Comparison of ENCODE assay signal across 8 cellular contexts in genomic region chr16:78705694-78706093, GRCh38.
DNase-seq lines count a peak whose midpoint lies in the region; ATAC-seq, FAIRE-seq and TF ChIP-seq lines count a peak whose summit lies in the region.

No MANE protein-coding gene starts in this region.

- TF ChIP-seq CTCF in K562 (IDR thresholded peaks at IDR 0.05 in 2 of 3, conservative IDR thresholded peaks at IDR 0.05 in 1 of 3; ENCODE audit: insufficient read depth in 2 of 3, low read depth in 1 of 3, low read length in 3 of 3) (peak; percentile 44 to 70 (median 45); a peak in 5 of 6 replicates), nephron (IDR thresholded peaks at IDR 0.05; ENCODE audit: unreplicated experiment in 3 of 3) (peak; percentile 25 to 59 (median 30))

- no peak overlapping the region for H3K4me3 Mint-ChIP-seq in nephron

- 3% methylated on average over 2 of the region's 2 CpGs for WGBS in K562 (ENCODE audit: insufficient coverage, low coverage, missing lambda C conversion rate)

- no peaks in the 10 kb centered on the region for H3K9me3 ChIP-seq in K562 (replicated peaks; ENCODE audit: control insufficient read depth, insufficient read depth, low read depth, low read length)

- no TSS peak for BruUV-seq in K562 (replicated peaks; lab: Mats Ljungman, UMichigan)

- POLR2A ChIA-PET in K562 (lab: Yijun Ruan, JAX) = interaction anchor here (0.6 kb wide), 1 partner anchor 64 kb away, joined by 3 read pairs; no protein-coding TSS in a partner anchor

- no peaks in the 10 kb centered on the region for H3K9me1 ChIP-seq in K562 (ENCODE audit: control insufficient read depth, insufficient read depth, low read length)

- peak; percentile 87 for FAIRE-seq in K562 (lab: Jason Lieb, UNC)

- TF ChIP-seq POLR2A in K562 (conservative IDR thresholded peaks at IDR 0.05) = no peak

- H3K79me2 ChIP-seq in K562 (ENCODE audit: control insufficient read depth, insufficient read depth, low read length) = no peaks in the 10 kb centered on the region

- no peak overlapping the region for H3K27ac Mint-ChIP-seq in nephron

- peak; percentile 75 to 81 for TF ChIP-seq RAD21 in K562 (CRISPR knock-in tag; conservative IDR thresholded peaks at IDR 0.05 in 1 of 2, IDR thresholded peaks at IDR 0.05 in 1 of 2)

- intact Hi-C loops in K562 (cut with micrococcal nuclease) = loop anchor here (5.0 kb wide), 2 partner anchors 67 to 897 kb away; partner anchors contain the start of gene MAF

- H3K36me3 ChIP-seq in K562 (ENCODE audit: control insufficient read depth, insufficient read depth, low read length) = no peaks in the 10 kb centered on the region

- no peaks in the 10 kb centered on the region for H3K36me3 Mint-ChIP-seq in nephron (ENCODE audit: low read depth)

- H3K4me1 ChIP-seq in K562 (replicated peaks in 1 of 2; ENCODE audit: control insufficient read depth in 2 of 2, insufficient read depth in 2 of 2, low read length in 2 of 2) = no peaks in the 10 kb centered on the region

- H4K20me1 ChIP-seq in K562 (replicated peaks; ENCODE audit: control insufficient read depth, insufficient read depth, low read length) = no peaks in the 10 kb centered on the region; the same call in 1 of the 2 replicates

- H3K27ac ChIP-seq in K562 (ENCODE audit: extremely low read depth, low read depth, low read length) = no peak overlapping the region

- no peak overlapping the region for H3K4me3 ChIP-seq in K562

- CTCF ChIA-PET in K562 (lab: Yijun Ruan, JAX; ENCODE audit: low intra/inter-chr PET ratio) = interaction anchor here (0.6 to 0.7 kb wide), 5 partner anchors 65 to 1821 kb away, joined by 3 to 5 read pairs (median 4); no protein-coding TSS in a partner anchor

- H3K27me3 ChIP-seq in K562 (ENCODE audit: control insufficient read depth in 2 of 2, insufficient read depth in 2 of 2, low read length in 2 of 2) = peaks cover 2 to 11% of the 10 kb centered on the region in 2 experiments; a peak in 2 of 5 replicates

- H2AFZ ChIP-seq in K562 (ENCODE audit: low read depth, low read length) = no peak overlapping the region

- in situ Hi-C loops in K562 (cut with MboI) = no loop called here

- H3K9me3 Mint-ChIP-seq in nephron = peaks cover 5% of the 10 kb centered on the region

- ATAC-seq in K562 (no peak), GM21723 (IDR thresholded peaks at IDR 0.05; ENCODE audit: unreplicated experiment) (no peak), HG02870 (IDR thresholded peaks at IDR 0.05; ENCODE audit: unreplicated experiment) (no peak)

- H3K27me3 Mint-ChIP-seq in nephron (ENCODE audit: low read depth) = no peaks in the 10 kb centered on the region

- DNase-seq in NCI-H187 treated with DMSO at 0.1 percent for 48 hours (lab: John Stamatoyannopoulos, UW) (peak; percentile 7), NCI-H187 (lab: John Stamatoyannopoulos, UW) (no peak), LHCN-M2 (ENCODE audit: low read depth) (peak; percentile 24), K562 (ENCODE audit: extremely low read depth in 1 of 4, low spot score in 3 of 4) (peak; percentile 30 to 35 (median 34)), activated gamma-delta T cell (lab: John Stamatoyannopoulos, UW) (no peak)

- peaks cover 34% of the 10 kb centered on the region for H3K4me1 Mint-ChIP-seq in nephron

- no peak for TF ChIP-seq EP300 in K562 (IDR thresholded peaks at IDR 0.05; ENCODE audit: low read length)

- H3K9ac ChIP-seq in K562 (ENCODE audit: insufficient read depth in 1 of 2, low read depth in 2 of 2, low read length in 2 of 2) = no peak overlapping the region

- no peak overlapping the region for H3K4me2 ChIP-seq in K562 (ENCODE audit: insufficient read depth, low read length)

TF ChIP-seq in K562, 482 proteins besides CTCF, POLR2A, EP300 and RAD21 (continues in another document):
- TF ChIP-seq ZBTB40 (IDR thresholded peaks at IDR 0.05) (no peak), ZBTB40 (CRISPR knock-in tag; IDR thresholded peaks at IDR 0.05) (no peak), DEAF1 (CRISPR knock-in tag; IDR thresholded peaks at IDR 0.05) (peak; percentile 60; the same call in 1 of the 2 replicates), CTCFL (IDR thresholded peaks at IDR 0.05; ENCODE audit: borderline replicate concordance, insufficient read depth, low read depth, low read length, poor library complexity, severe bottlenecking) (no peak), CBFB (CRISPR knock-in tag; IDR thresholded peaks at IDR 0.05) (no peak), ZNF785 (CRISPR knock-in tag; IDR thresholded peaks at IDR 0.05) (no peak), CREM (IDR thresholded peaks at IDR 0.05; ENCODE audit: low read depth) (no peak)

Comparison
In these comparisons a context has a peak if more than half of its experiments do, and no peak if none do; other contexts are left out.
1. DNase-seq: peak in NCI-H187 treated with DMSO at 0.1 percent for 48 hours (single experiment), LHCN-M2 (single experiment) and K562 (4 of 4); none in NCI-H187 (0 of 2) and activated gamma-delta T cell (single experiment).